ENCODE assay signal across 8 cellular contexts in genomic region chr4:184473515-184474260, GRCh38. TPM values are rescaled to one million over a fixed set of nuclear protein-coding genes. Genes with fewer than 3 reads are reported as not detected.
DNase-seq lines count a peak whose midpoint lies in the region; ATAC-seq and TF ChIP-seq lines count a peak whose summit lies in the region.

No MANE protein-coding gene starts in this region.

- intact Hi-C loops in testis (cut with DNase I; ENCODE audit: low total_unique reads) = loop anchor here (10.0 kb wide), 1 partner anchor 79 kb away; no protein-coding TSS in a partner anchor

- peak overlapping the region; percentile 99 for H3K4me3 Mint-ChIP-seq in activated T-cell treated with anti-CD3 and anti-CD28 coated beads, Interleukin-2, amount 50 U/mL, for 24 hours
- H3K4me3 Mint-ChIP-seq in naive B cell = peak overlapping the region; percentile 96 to 100 (median 98)

- H3K4me3 ChIP-seq in testis = peak overlapping the region; percentile 85 to 94

- TF ChIP-seq CTCF in C4-2B (conservative IDR thresholded peaks at IDR 0.05) = peak; percentile 5; the same call in 1 of the 2 replicates
- no peak for TF ChIP-seq CTCF in testis (IDR thresholded peaks at IDR 0.05)

- H3K36me3 Mint-ChIP-seq in activated T-cell treated with anti-CD3 and anti-CD28 coated beads, Interleukin-2, amount 50 U/mL, for 24 hours (ENCODE audit: low read depth) = peaks cover 58% of the 10 kb centered on the region
- H3K36me3 Mint-ChIP-seq in naive B cell = peaks cover 5 to 9% of the 10 kb centered on the region in 2 donors

- 0 to 1% methylated on average over 7 to 25 of the region's 65 CpGs for WGBS in testis, 2 donors

- no peaks in the 10 kb centered on the region for H3K36me3 ChIP-seq in testis (ENCODE audit: low read depth, missing control alignments)

- peak overlapping the region; percentile 99 for H3K27ac Mint-ChIP-seq in activated T-cell treated with anti-CD3 and anti-CD28 coated beads, Interleukin-2, amount 50 U/mL, for 24 hours
- peak overlapping the region; percentile 97 to 99 (median 98) for H3K27ac Mint-ChIP-seq in naive B cell

- H3K27ac ChIP-seq in C4-2B (peak overlapping the region; percentile 90), testis (peak overlapping the region; percentile 94 to 97)

- peaks cover 36% of the 10 kb centered on the region for H3K4me1 ChIP-seq in testis

- no peaks in the 10 kb centered on the region for H3K27me3 Mint-ChIP-seq in activated T-cell treated with anti-CD3 and anti-CD28 coated beads, Interleukin-2, amount 50 U/mL, for 24 hours
- H3K27me3 Mint-ChIP-seq in naive B cell = no peaks in the 10 kb centered on the region

- DNase-seq in NCI-H526 (lab: John Stamatoyannopoulos, UW) (peak; percentile 31 to 67), naive B cell (peak; percentile 51), testis (peak; percentile 33), KG1 (lab: John Stamatoyannopoulos, UW) (no peak)
- DNase-seq in activated T-cell treated with anti-CD3 and anti-CD28 coated beads, Interleukin-2, amount 50 U/mL, for 24 hours = peak; percentile 75

- H3K4me1 Mint-ChIP-seq in activated T-cell treated with anti-CD3 and anti-CD28 coated beads, Interleukin-2, amount 50 U/mL, for 24 hours (ENCODE audit: low read depth) = peaks cover 60% of the 10 kb centered on the region
- peaks cover 41 to 73% (median 60%) of the 10 kb centered on the region in 3 donors for H3K4me1 Mint-ChIP-seq in naive B cell

- H3K27me3 ChIP-seq in testis = no peaks in the 10 kb centered on the region

- H3K9me3 ChIP-seq in testis = no peaks in the 10 kb centered on the region

- peaks cover under 1% of the 10 kb centered on the region for H3K9me3 Mint-ChIP-seq in activated T-cell treated with anti-CD3 and anti-CD28 coated beads, Interleukin-2, amount 50 U/mL, for 24 hours
- no peaks in the 10 kb centered on the region for H3K9me3 Mint-ChIP-seq in naive B cell

- no peak for TF ChIP-seq POLR2A in testis (IDR thresholded peaks at IDR 0.05)

- peak; percentile 2 for ATAC-seq in GM21381 (IDR thresholded peaks at IDR 0.05; ENCODE audit: unreplicated experiment)
- ATAC-seq in esophagus mucosa = peak; percentile 24
- ATAC-seq in naive B cell (ENCODE audit: low read depth in 2 of 2) = peak; percentile 24

RNA-seq across cellular contexts. Expression of gene IRF2, which starts 0.7 kb away (rescaled TPM):
- 19.1 TPM for total RNA-seq in esophagus mucosa
- polyA plus RNA-seq in naive B cell (ENCODE audit: low read depth in 6 of 6) = 100 to 1,000 TPM; 119 to 174 (median 151) TPM
- 10 to 100 TPM; 16.1 to 22.3 TPM for total RNA-seq in testis
- polyA plus RNA-seq in testis (ENCODE audit: insufficient read depth, low read depth, low replicate concordance) = 13.0 TPM
